Comparison of ENCODE assay signal across 14 cellular contexts in genomic region chr9:130728721-130729120, GRCh38. TPM values are rescaled to one million over a fixed set of nuclear protein-coding genes. Genes with fewer than 3 reads are reported as not detected.
DNase-seq lines count a peak whose midpoint lies in the region; ATAC-seq and TF ChIP-seq lines count a peak whose summit lies in the region.
"Had no signal": no experiment of that assay in that cellular context is flagged by ENCODE, and none has a peak within 500 bp of the region (broad histone marks: within the 10 kb centered on the region; RNA-seq: fewer than 3 reads in every experiment).

No MANE protein-coding gene starts in this region.

- no peak for DNase-seq in GM23338 (ENCODE audit: low spot score)
- peak in 1 of 2 experiments; percentile 52 for DNase-seq in PC-9
- peak; percentile 63 for DNase-seq in choroid plexus epithelial cell (ENCODE audit: low read depth)
- peak; percentile 33 for DNase-seq in pulmonary artery endothelial cell (ENCODE audit: low read depth, low spot score)
- DNase-seq in NOMO-1 treated with DMSO at 0.1 percent for 48 hours (lab: John Stamatoyannopoulos, UW; ENCODE audit: unreplicated experiment), result no peak
- no peak for DNase-seq in effector CD4-positive, alpha-beta T cell
- DNase-seq: aorta; effector memory CD8-positive, alpha-beta T cell; hypothalamus; naive thymus-derived CD8-positive, alpha-beta T cell; NCI-H1092 treated with DMSO at 0.1 percent for 48 hours; NCI-H345; right lobe of liver had no signal

- H2AFZ ChIP-seq in GM23338 (no peak overlapping the region), PC-9 (no peak overlapping the region)

- H3K36me3 Mint-ChIP-seq in GM23338 (ENCODE audit: low read depth), result peaks cover 9% of the 10 kb centered on the region; the same call in 2 of the 3 replicates

- POLR2A ChIA-PET in PC-9 (lab: Charles Lee; ENCODE audit: unreplicated experiment), result interaction anchor here (0.7 kb wide), 1 partner anchor 38 kb away, joined by 12 read pairs; no protein-coding TSS in a partner anchor

- H3K36me3 ChIP-seq in GM23338 (ENCODE audit: insufficient read depth) (no peaks in the 10 kb centered on the region), PC-9 (ENCODE audit: low read depth) (no peaks in the 10 kb centered on the region)
- H3K36me3 ChIP-seq: right lobe of liver had no signal

- H3K4me3 Mint-ChIP-seq in GM23338, result no peak overlapping the region
- H3K4me3 Mint-ChIP-seq: effector memory CD8-positive, alpha-beta T cell; naive thymus-derived CD8-positive, alpha-beta T cell had no signal

- H3K4me2 ChIP-seq in GM23338 (no peak overlapping the region), PC-9 (no peak overlapping the region)

- H3K27ac ChIP-seq in GM23338 (ENCODE audit: low read depth) (peak overlapping the region; percentile 46; the same call in 1 of the 2 replicates), PC-9 (peak overlapping the region; percentile 56; the same call in 1 of the 2 replicates)
- H3K27ac ChIP-seq: right lobe of liver had no signal

- H3K79me2 ChIP-seq in GM23338 (replicated peaks; ENCODE audit: insufficient read depth) (peaks cover 85% of the 10 kb centered on the region), PC-9 (ENCODE audit: low read depth) (peaks cover 13% of the 10 kb centered on the region; the same call in 1 of the 2 replicates)

- H3K4me3 ChIP-seq in GM23338 (no peak overlapping the region), PC-9 (no peak overlapping the region), choroid plexus epithelial cell (ENCODE audit: low read depth, low read length) (no peak overlapping the region)
- H3K4me3 ChIP-seq: right lobe of liver had no signal

- H3K9me2 ChIP-seq in GM23338 (ENCODE audit: insufficient read depth) (no peaks in the 10 kb centered on the region), PC-9 (ENCODE audit: insufficient read depth) (no peaks in the 10 kb centered on the region)

- H4K20me1 ChIP-seq in GM23338 (replicated peaks; ENCODE audit: insufficient read depth) (peaks cover 7% of the 10 kb centered on the region), PC-9 (ENCODE audit: insufficient read depth) (peaks cover 9% of the 10 kb centered on the region; the same call in 1 of the 2 replicates)

- BruUV-seq in PC-9 (replicated peaks; lab: Mats Ljungman, UMichigan), result no TSS peak

- no peaks in the 10 kb centered on the region for H3F3A ChIP-seq in GM23338 (replicated peaks; ENCODE audit: low read depth)
- H3F3A ChIP-seq in PC-9 (ENCODE audit: insufficient read depth, low read depth), result peaks cover 35% of the 10 kb centered on the region

- peaks cover 14% of the 10 kb centered on the region for H3K4me1 Mint-ChIP-seq in GM23338

- CTCF ChIA-PET in PC-9 (lab: Charles Lee), result no interaction called here

- H3K27me3 ChIP-seq in GM23338 (ENCODE audit: insufficient read depth) (no peaks in the 10 kb centered on the region), PC-9 (ENCODE audit: insufficient read depth, low read depth) (no peaks in the 10 kb centered on the region)
- H3K27me3 ChIP-seq: right lobe of liver had no signal

- intact Hi-C loops in PC-9 (cut with micrococcal nuclease; ENCODE audit: unreplicated experiment), result no loop called here

- H3K9me3 Mint-ChIP-seq in GM23338, result peaks cover 4% of the 10 kb centered on the region
- H3K9me3 Mint-ChIP-seq: effector memory CD8-positive, alpha-beta T cell had no signal

- H3K9me3 ChIP-seq in PC-9 (ENCODE audit: insufficient read depth, low read depth), result no peaks in the 10 kb centered on the region
- H3K9me3 ChIP-seq: right lobe of liver had no signal

- TF ChIP-seq CTCF in GM23338 (conservative IDR thresholded peaks at IDR 0.05; ENCODE audit: low read depth in 2 of 2), result no peak
- TF ChIP-seq CTCF in PC-9 (conservative IDR thresholded peaks at IDR 0.05), result no peak
- TF ChIP-seq CTCF in choroid plexus epithelial cell (conservative IDR thresholded peaks at IDR 0.05; ENCODE audit: low read depth, low read length), result no peak

- no peaks in the 10 kb centered on the region for H3K27me3 Mint-ChIP-seq in GM23338 (ENCODE audit: insufficient read depth, low read depth, poor library complexity)
- H3K27me3 Mint-ChIP-seq: effector memory CD8-positive, alpha-beta T cell; naive thymus-derived CD8-positive, alpha-beta T cell had no signal

- H3K27ac Mint-ChIP-seq in GM23338, result no peak overlapping the region
- H3K27ac Mint-ChIP-seq: effector memory CD8-positive, alpha-beta T cell had no signal

- ATAC-seq in GM23338 (no peak), HG02970 (IDR thresholded peaks at IDR 0.05; ENCODE audit: low FRiP score, unreplicated experiment) (no peak)
- ATAC-seq: effector memory CD8-positive, alpha-beta T cell; naive thymus-derived CD8-positive, alpha-beta T cell; right lobe of liver had no signal

- H3K4me1 ChIP-seq in GM23338 (ENCODE audit: insufficient read depth) (peaks cover 13% of the 10 kb centered on the region; the same call in 1 of the 2 replicates), PC-9 (replicated peaks; ENCODE audit: insufficient read depth) (peaks cover 23% of the 10 kb centered on the region)

TF ChIP-seq in GM23338, 12 proteins besides CTCF, POLR2A, EP300 and RAD21 (continues in another document):
- TF ChIP-seq ZNF462 (CRISPR knock-in tag; IDR thresholded peaks at IDR 0.05), result no peak
- no peak for TF ChIP-seq ETS1 (IDR thresholded peaks at IDR 0.05)

RNA-seq across cellular contexts. Expression of gene EXOSC2, which starts 35.1 kb away (rescaled TPM):
- total RNA-seq in GM23338 (2014; rRNA removed; shearing (Covaris generic)), result 77.7 and 80.3 TPM in 2 replicates
- 35.1 and 37.6 TPM in 2 replicates for polyA plus RNA-seq in GM23338 (2016; fragmentation: Nextera tagmentation; extraction: Ambion mirVana)
- total RNA-seq in PC-9 (2021) (49.5 and 52.0 TPM in 2 replicates), pulmonary artery endothelial cell (54.5 and 65.1 TPM in 2 replicates)

Comparison
In these comparisons a context has a peak if more than half of its experiments do, and no peak if none do; other contexts are left out.
1. DNase-seq: peak in choroid plexus epithelial cell (single experiment) and pulmonary artery endothelial cell (single experiment); none in GM23338 (single experiment), NOMO-1 treated with DMSO at 0.1 percent for 48 hours (single experiment) and effector CD4-positive, alpha-beta T cell (single experiment).